In genomic region chr12:131131808-131132117, GRCh38 we compare ENCODE assay signal across 2 cellular contexts.
TF ChIP-seq lines count a peak whose summit lies in the region.

No MANE protein-coding gene starts in this region.

TF ChIP-seq in HCT116, 20 proteins besides CTCF, POLR2A, EP300 and RAD21:
- TF ChIP-seq ELF1 (IDR thresholded peaks at IDR 0.05; ENCODE audit: borderline replicate concordance, low read depth) (no peak), EZH2phosphoT487 (IDR thresholded peaks at IDR 0.05; ENCODE audit: borderline replicate concordance) (no peak), YY1 (IDR thresholded peaks at IDR 0.05; ENCODE audit: extremely low read depth, insufficient replicate concordance, low read depth, low read length) (no peak), SIN3A (IDR thresholded peaks at IDR 0.05; ENCODE audit: low read depth) (no peak), REST (IDR thresholded peaks at IDR 0.05; ENCODE audit: low read depth) (no peak), EZH2 (IDR thresholded peaks at IDR 0.05) (no peak), POLR2AphosphoS5 (IDR thresholded peaks at IDR 0.05; ENCODE audit: low read depth, low read length) (no peak), JUND (IDR thresholded peaks at IDR 0.05) (no peak), MAX (IDR thresholded peaks at IDR 0.05) (no peak), TCF7L2 (IDR thresholded peaks at IDR 0.05; ENCODE audit: borderline replicate concordance, extremely low read depth, insufficient read depth, insufficient read length) (no peak), ZFX (IDR thresholded peaks at IDR 0.05) (no peak), ZNF274 (IDR thresholded peaks at IDR 0.05; ENCODE audit: low read depth, low read length) (no peak), ATF3 (IDR thresholded peaks at IDR 0.05) (no peak), CEBPB (IDR thresholded peaks at IDR 0.05; ENCODE audit: low read depth) (no peak), FOSL1 (IDR thresholded peaks at IDR 0.05; ENCODE audit: low read depth) (no peak), EGR1 (IDR thresholded peaks at IDR 0.05; ENCODE audit: low read depth) (no peak), SRF (IDR thresholded peaks at IDR 0.05; ENCODE audit: low read depth) (no peak)

TF ChIP-seq in H1, 55 proteins besides CTCF, POLR2A, EP300 and RAD21:
- TF ChIP-seq NRF1 (IDR thresholded peaks at IDR 0.05; ENCODE audit: low read depth, low read length): no peak
